8 cellular contexts compared by ENCODE assay signal in the genomic region with DNA sequence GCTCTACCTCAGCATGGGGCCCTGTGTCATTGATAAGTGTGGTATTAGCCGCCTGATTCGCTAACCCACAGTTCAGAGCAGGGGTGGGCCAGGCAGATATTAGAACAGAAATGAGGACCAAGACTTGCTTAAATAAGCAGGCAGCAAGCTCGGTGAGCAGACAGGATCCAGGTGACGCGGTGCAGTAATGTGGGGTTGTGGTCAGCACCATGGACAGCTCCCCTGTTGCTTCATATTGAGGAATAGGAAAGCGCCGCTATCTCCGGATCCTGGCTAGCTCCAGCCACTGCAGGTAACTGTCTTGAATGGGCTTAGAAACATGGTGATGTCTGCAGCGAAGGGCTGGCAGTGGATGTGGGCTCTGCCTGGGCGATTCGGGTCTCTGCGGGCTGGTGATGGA. TPM values are rescaled to one million over a fixed set of nuclear protein-coding genes. Genes with fewer than 3 reads are reported as not detected.
A peak's percentile ranks its signal among the peaks of the same experiment; 100 is the strongest.
DNase-seq lines count a peak whose midpoint lies in the region; ATAC-seq, FAIRE-seq and TF ChIP-seq lines count a peak whose summit lies in the region.

No MANE protein-coding gene starts in this region.

- TF ChIP-seq CTCF in cardiac muscle cell (IDR thresholded peaks at IDR 0.05; ENCODE audit: low read depth, low read length): no peak
- TF ChIP-seq CTCF in right atrium auricular region (IDR thresholded peaks at IDR 0.05): no peak
- no peak for TF ChIP-seq CTCF in activated B cell treated with CpG ODN at 0.5 μM for 24 hours (IDR thresholded peaks at IDR 0.05)
- no peak for TF ChIP-seq CTCF in endothelial cell of umbilical vein (IDR thresholded peaks at IDR 0.05; ENCODE audit: extremely low read depth in 1 of 2, insufficient read depth in 1 of 2, low read depth in 1 of 2, low read length in 2 of 2)
- no peak for TF ChIP-seq CTCF in natural killer cell (IDR thresholded peaks at IDR 0.05)

- no TSS peak for BruUV-seq in endothelial cell of umbilical vein (replicated peaks; lab: Mats Ljungman, UMichigan)

- H3K27me3 Mint-ChIP-seq in activated B cell treated with CpG ODN at 0.5 μM for 24 hours (peaks cover 11% of the 10 kb centered on the region), natural killer cell (ENCODE audit: low read depth in 2 of 2) (peaks cover 0 to 2% of the 10 kb centered on the region in 2 donors)

- no peaks in the 10 kb centered on the region for H3K4me1 Mint-ChIP-seq in activated B cell treated with CpG ODN at 0.5 μM for 24 hours
- no peaks in the 10 kb centered on the region for H3K4me1 Mint-ChIP-seq in natural killer cell

- H3K27me3 ChIP-seq in cardiac muscle cell (no peaks in the 10 kb centered on the region), right atrium auricular region (no peaks in the 10 kb centered on the region), endothelial cell of umbilical vein (ENCODE audit: control insufficient read depth in 2 of 2, insufficient read depth in 2 of 2, low read length in 2 of 2) (no peaks in the 10 kb centered on the region)

- no peaks in the 10 kb centered on the region for H3K9me1 ChIP-seq in endothelial cell of umbilical vein (replicated peaks; ENCODE audit: control insufficient read depth, extremely low read depth, insufficient read depth, low read length)

- H3K9ac ChIP-seq in endothelial cell of umbilical vein (replicated peaks; ENCODE audit: extremely low read depth, insufficient read depth, low read length): no peak overlapping the region

- H3K27ac ChIP-seq in cardiac muscle cell (no peak overlapping the region), right atrium auricular region (no peak overlapping the region), endothelial cell of umbilical vein (ENCODE audit: insufficient read depth, low read depth, low read length) (no peak overlapping the region)

- CTCF ChIA-PET in activated B cell treated with CpG ODN at 0.5 μM for 24 hours (lab: Charles Lee) (no interaction called here), endothelial cell of umbilical vein (lab: Charles Lee) (no interaction called here)

- FAIRE-seq in endothelial cell of umbilical vein (lab: Jason Lieb, UNC): no peak

- H3K36me3 Mint-ChIP-seq in activated B cell treated with CpG ODN at 0.5 μM for 24 hours (ENCODE audit: low read depth) (no peaks in the 10 kb centered on the region), natural killer cell (no peaks in the 10 kb centered on the region)

- H3K9me3 Mint-ChIP-seq in activated B cell treated with CpG ODN at 0.5 μM for 24 hours (no peaks in the 10 kb centered on the region), natural killer cell (no peaks in the 10 kb centered on the region)

- H3K4me3 ChIP-seq in cardiac muscle cell: no peak overlapping the region
- H3K4me3 ChIP-seq in right atrium auricular region: no peak overlapping the region
- H3K4me3 ChIP-seq in endothelial cell of umbilical vein (replicated peaks in 1 of 3; ENCODE audit: insufficient read depth in 1 of 3, low read depth in 1 of 3, low read length in 3 of 3): no peak overlapping the region

- DNase-seq in cardiac muscle cell (ENCODE audit: low read depth in 1 of 2, low spot score in 1 of 2): peak; percentile 36 to 96
- DNase-seq in right atrium auricular region (ENCODE audit: low spot score): no peak
- DNase-seq in activated B cell treated with CpG ODN at 0.5 μM for 24 hours: peak; percentile 18
- DNase-seq in endothelial cell of umbilical vein (ENCODE audit: low read depth, low spot score): peak; percentile 35
- peak; percentile 24 for DNase-seq in natural killer cell
- DNase-seq in NCI-H510A treated with DMSO at 0.1 percent for 48 hours (lab: John Stamatoyannopoulos, UW): no peak

- no peak overlapping the region for H2AFZ ChIP-seq in endothelial cell of umbilical vein (ENCODE audit: low read depth, low read length)

- dilution Hi-C loops in endothelial cell of umbilical vein (cut with MboI; ENCODE audit: extremely low pct_ligation_motif_present, low sequenced_read_pairs): no loop called here

- H3K9me3 ChIP-seq in cardiac muscle cell (ENCODE audit: low read depth): no peaks in the 10 kb centered on the region
- H3K9me3 ChIP-seq in right atrium auricular region: no peaks in the 10 kb centered on the region
- H3K9me3 ChIP-seq in endothelial cell of umbilical vein (replicated peaks; ENCODE audit: control insufficient read depth, insufficient read depth, low read length): no peaks in the 10 kb centered on the region

- intact Hi-C loops in activated B cell treated with CpG ODN at 0.5 μM for 24 hours (cut with micrococcal nuclease) (no loop called here), endothelial cell of umbilical vein (cut with micrococcal nuclease) (no loop called here), natural killer cell (cut with micrococcal nuclease) (no loop called here)

- H3K36me3 ChIP-seq in cardiac muscle cell (no peaks in the 10 kb centered on the region), right atrium auricular region (no peaks in the 10 kb centered on the region), endothelial cell of umbilical vein (ENCODE audit: control insufficient read depth in 2 of 2, extremely low read depth in 1 of 2, insufficient read depth in 2 of 2, low read length in 2 of 2) (no peaks in the 10 kb centered on the region)

- H3K4me1 ChIP-seq in cardiac muscle cell (ENCODE audit: low read depth) (no peaks in the 10 kb centered on the region), right atrium auricular region (no peaks in the 10 kb centered on the region), endothelial cell of umbilical vein (ENCODE audit: control insufficient read depth, extremely low read depth, insufficient read depth, low read length) (no peaks in the 10 kb centered on the region)

- no peaks in the 10 kb centered on the region for H3K79me2 ChIP-seq in endothelial cell of umbilical vein (ENCODE audit: control insufficient read depth, insufficient read depth, low read length)

- TF ChIP-seq POLR2A in endothelial cell of umbilical vein (IDR thresholded peaks at IDR 0.05; ENCODE audit: low read depth, low read length): no peak

- POLR2A ChIA-PET in activated B cell treated with CpG ODN at 0.5 μM for 24 hours (lab: Charles Lee): no interaction called here
- POLR2A ChIA-PET in endothelial cell of umbilical vein (lab: Charles Lee): no interaction called here

- H3K4me3 Mint-ChIP-seq in activated B cell treated with CpG ODN at 0.5 μM for 24 hours (no peak overlapping the region), natural killer cell (no peak overlapping the region)

- ATAC-seq in activated B cell treated with CpG ODN at 0.5 μM for 24 hours (ENCODE audit: low read depth) (no peak), natural killer cell (peak in 1 of 3 donors; percentile 45), GM19467 (IDR thresholded peaks at IDR 0.05; ENCODE audit: unreplicated experiment) (no peak), GM21381 (IDR thresholded peaks at IDR 0.05; ENCODE audit: unreplicated experiment) (no peak)

- no peaks in the 10 kb centered on the region for H4K20me1 ChIP-seq in endothelial cell of umbilical vein (replicated peaks; ENCODE audit: control insufficient read depth, extremely low read depth, insufficient read depth, low read length)

- H3K4me2 ChIP-seq in endothelial cell of umbilical vein (ENCODE audit: insufficient read depth, low read length): no peak overlapping the region

- no peak overlapping the region for H3K27ac Mint-ChIP-seq in activated B cell treated with CpG ODN at 0.5 μM for 24 hours
- H3K27ac Mint-ChIP-seq in natural killer cell: no peak overlapping the region

TF ChIP-seq in endothelial cell of umbilical vein, 7 proteins besides CTCF, POLR2A, EP300 and RAD21:
- TF ChIP-seq JUN (IDR thresholded peaks at IDR 0.05; ENCODE audit: borderline replicate concordance, insufficient read depth, insufficient read length, low read depth) (no peak), POLR2AphosphoS5 (IDR thresholded peaks at IDR 0.05; ENCODE audit: insufficient read depth, low read depth, low read length) (no peak), EZH2 (IDR thresholded peaks at IDR 0.05; ENCODE audit: borderline replicate concordance, low read depth, low read length, severe bottlenecking) (no peak), GATA2 (IDR thresholded peaks at IDR 0.05; ENCODE audit: insufficient read depth, insufficient read length, low read depth, low read length) (no peak), MYC (IDR thresholded peaks at IDR 0.05; ENCODE audit: low read depth, low read length) (no peak), FOS (IDR thresholded peaks at IDR 0.05; ENCODE audit: borderline replicate concordance, insufficient read depth, low read length) (no peak)
- TF ChIP-seq, protein P1, sequence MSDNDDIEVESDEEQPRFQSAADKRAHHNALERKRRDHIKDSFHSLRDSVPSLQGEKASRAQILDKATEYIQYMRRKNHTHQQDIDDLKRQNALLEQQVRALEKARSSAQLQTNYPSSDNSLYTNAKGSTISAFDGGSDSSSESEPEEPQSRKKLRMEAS (IDR thresholded peaks at IDR 0.05; ENCODE audit: insufficient read depth, insufficient read length): no peak

RNA-seq across cellular contexts. Expression of a gene that starts 51.3 kb away (rescaled TPM):
- total RNA-seq in cardiac muscle cell (not detected in 2 replicates), right atrium auricular region (not detected), activated B cell treated with CpG ODN at 0.5 μM for 24 hours (not detected in 2 replicates), endothelial cell of umbilical vein (not detected in 2 replicates), natural killer cell (not detected)
- polyA plus RNA-seq in cardiac muscle cell (not detected in 2 replicates), endothelial cell of umbilical vein (not detected in 2 replicates)
- not detected in 2 replicates for polyA plus RNA-seq in endothelial cell of umbilical vein (2011; cell fraction: cytosol; rRNA removed)
- polyA plus RNA-seq in endothelial cell of umbilical vein (2011; cell fraction: nucleus; rRNA removed): not detected in 2 replicates
- polyA plus RNA-seq in endothelial cell of umbilical vein (2012): not detected in 2 replicates
- not detected in 2 replicates for polyA minus RNA-seq in endothelial cell of umbilical vein
- polyA minus RNA-seq in endothelial cell of umbilical vein (2011; cell fraction: cytosol; rRNA and poly(A)+ RNA removed): not detected
- polyA minus RNA-seq in endothelial cell of umbilical vein (2011; cell fraction: nucleus; rRNA and poly(A)+ RNA removed): not detected in 2 replicates

Comparison
In these comparisons a context has a peak if more than half of its experiments do, and no peak if none do; other contexts are left out.
1. DNase-seq: peak in cardiac muscle cell (2 of 2), activated B cell treated with CpG ODN at 0.5 μM for 24 hours (single experiment), endothelial cell of umbilical vein (single experiment) and natural killer cell (single experiment); none in right atrium auricular region (single experiment) and NCI-H510A treated with DMSO at 0.1 percent for 48 hours (single experiment).